In genomic region chr14:68250950-68251765, GRCh38 we compare ENCODE assay signal across 10 cellular contexts.
DNase-seq lines count a peak whose midpoint lies in the region; ATAC-seq, FAIRE-seq and TF ChIP-seq lines count a peak whose summit lies in the region.
"Had no signal": no experiment of that assay in that cellular context is flagged by ENCODE, and none has a peak within 500 bp of the region (broad histone marks: within the 10 kb centered on the region; RNA-seq: fewer than 3 reads in every experiment).

No MANE protein-coding gene starts in this region.

- peak overlapping the region; percentile 49 for H3K4me2 ChIP-seq in SU-DHL-6 (ENCODE audit: low read depth, low read length, poor library complexity, severe bottlenecking)

- H2AFZ ChIP-seq in SU-DHL-6 (ENCODE audit: low read depth, low read length, severe bottlenecking) = peak overlapping the region; percentile 25

- CTCF ChIA-PET in activated CD4-positive, alpha-beta T cell treated with anti-CD3 and anti-CD28 coated beads, Interleukin-2, amount 10 ng/mL, durations not matched to agents 7 days and 5 days (lab: Charles Lee) = interaction anchor here (0.5 to 9.9 kb wide), 8 partner anchors 16 to 759 kb away, joined by 3 to 65 read pairs (median 3); no protein-coding TSS in a partner anchor

- H3K4me1 Mint-ChIP-seq in activated CD4-positive, alpha-beta T cell treated with anti-CD3 and anti-CD28 coated beads, Interleukin-2, amount 10 ng/mL, durations not matched to agents 7 days and 5 days = peaks cover 43% of the 10 kb centered on the region

- no peaks in the 10 kb centered on the region for H3K9me3 Mint-ChIP-seq in activated CD4-positive, alpha-beta T cell treated with anti-CD3 and anti-CD28 coated beads, Interleukin-2, amount 10 ng/mL, durations not matched to agents 7 days and 5 days

- H3K4me1 ChIP-seq in thyroid gland = peaks cover 26 to 75% of the 10 kb centered on the region in 2 donors

- no peak for ATAC-seq in GM21786 (IDR thresholded peaks at IDR 0.05; ENCODE audit: unreplicated experiment)
- ATAC-seq: mucosa of descending colon had no signal

- H3K27me3 ChIP-seq in SU-DHL-6 (ENCODE audit: low read length) (no peaks in the 10 kb centered on the region), thyroid gland (no peaks in the 10 kb centered on the region)

- H3K36me3 ChIP-seq in SU-DHL-6 (ENCODE audit: low read length) (no peaks in the 10 kb centered on the region; the same call in 1 of the 2 replicates), thyroid gland (no peaks in the 10 kb centered on the region)

- TF ChIP-seq POLR2A in thyroid gland (IDR thresholded peaks at IDR 0.05) = no peak

- no peak overlapping the region for H3K4me3 Mint-ChIP-seq in activated CD4-positive, alpha-beta T cell treated with anti-CD3 and anti-CD28 coated beads, Interleukin-2, amount 10 ng/mL, durations not matched to agents 7 days and 5 days

- H4K20me1 ChIP-seq in SU-DHL-6 (ENCODE audit: low read depth, low read length) = no peaks in the 10 kb centered on the region

- no peaks in the 10 kb centered on the region for H3K27me3 Mint-ChIP-seq in activated CD4-positive, alpha-beta T cell treated with anti-CD3 and anti-CD28 coated beads, Interleukin-2, amount 10 ng/mL, durations not matched to agents 7 days and 5 days

- H3K36me3 Mint-ChIP-seq in activated CD4-positive, alpha-beta T cell treated with anti-CD3 and anti-CD28 coated beads, Interleukin-2, amount 10 ng/mL, durations not matched to agents 7 days and 5 days (ENCODE audit: low read depth) = no peaks in the 10 kb centered on the region

- no peaks in the 10 kb centered on the region for H3K79me2 ChIP-seq in SU-DHL-6 (ENCODE audit: insufficient read depth, low read length)

- no peaks in the 10 kb centered on the region for H3K9me3 ChIP-seq in SU-DHL-6 (ENCODE audit: insufficient read depth, low read length)
- H3K9me3 ChIP-seq in thyroid gland = no peaks in the 10 kb centered on the region
- H3K9me3 ChIP-seq: mucosa of descending colon had no signal

- POLR2A ChIA-PET in activated CD4-positive, alpha-beta T cell treated with anti-CD3 and anti-CD28 coated beads, Interleukin-2, amount 10 ng/mL, durations not matched to agents 7 days and 5 days (lab: Charles Lee) = no interaction called here

- FAIRE-seq in RCC 7860 (lab: Jason Lieb, UNC) = no peak

- no peak overlapping the region for H3K27ac Mint-ChIP-seq in activated CD4-positive, alpha-beta T cell treated with anti-CD3 and anti-CD28 coated beads, Interleukin-2, amount 10 ng/mL, durations not matched to agents 7 days and 5 days

- DNase-seq in activated CD4-positive, alpha-beta T cell treated with anti-CD3 and anti-CD28 coated beads, Interleukin-2, amount 10 ng/mL, durations not matched to agents 7 days and 5 days = peak; percentile 12
- DNase-seq in activated CD4-positive, alpha-beta T cell treated with anti-CD3 and anti-CD28 coated beads, Interleukin-2, amount 50 U/mL, for 1 hour = no peak
- DNase-seq in kidney tubule cell (ENCODE audit: low spot score) (peak; percentile 56), thyroid gland (peak in 1 of 2 donors; percentile 15), hypothalamus (lab: John Stamatoyannopoulos, UW) (no peak), RCC 7860 (ENCODE audit: low spot score) (no peak)
- DNase-seq: anterior cingulate cortex, mucosa of descending colon had no signal

- H3K9me2 ChIP-seq in SU-DHL-6 (replicated peaks; ENCODE audit: insufficient read depth, low read length) = no peaks in the 10 kb centered on the region

- TF ChIP-seq CTCF in SU-DHL-6 (IDR thresholded peaks at IDR 0.05; ENCODE audit: insufficient read depth, low read length, poor library complexity, severe bottlenecking) (peak; percentile 35), thyroid gland (IDR thresholded peaks at IDR 0.05) (peak in 3 of 6 experiments; percentile 3 to 39 (median 19))

- intact Hi-C loops in thyroid gland (cut with DNase I) = no loop called here

- H3F3A ChIP-seq in SU-DHL-6 (ENCODE audit: insufficient read depth) = peaks cover 13% of the 10 kb centered on the region

- WGBS in thyroid gland, 2 donors = 33 to 34% methylated on average over 4 of the region's 4 CpGs

- H3K4me3 ChIP-seq in SU-DHL-6 (ENCODE audit: insufficient read depth, low read length, poor library complexity, severe bottlenecking) (no peak overlapping the region), thyroid gland (replicated peaks in 1 of 3) (no peak overlapping the region)
- H3K4me3 ChIP-seq: mucosa of descending colon had no signal

- H3K27ac ChIP-seq in SU-DHL-6 (ENCODE audit: low read depth, low read length) (peak overlapping the region; percentile 82), thyroid gland (peak overlapping the region; percentile 40 to 84 (median 75))

- peak overlapping the region; percentile 49 for H3K9ac ChIP-seq in SU-DHL-6 (ENCODE audit: low read length)

Comparison
In these comparisons a context has a peak if more than half of its experiments do, and no peak if none do; other contexts are left out.
1. DNase-seq: peak in activated CD4-positive, alpha-beta T cell treated with anti-CD3 and anti-CD28 coated beads, Interleukin-2, amount 10 ng/mL, durations not matched to agents 7 days and 5 days (single experiment) and kidney tubule cell (single experiment); none in activated CD4-positive, alpha-beta T cell treated with anti-CD3 and anti-CD28 coated beads, Interleukin-2, amount 50 U/mL, for 1 hour (single experiment), hypothalamus (0 of 51) and RCC 7860 (single experiment).